Comparison of ENCODE assay signal across 24 cellular contexts in the genomic region with DNA sequence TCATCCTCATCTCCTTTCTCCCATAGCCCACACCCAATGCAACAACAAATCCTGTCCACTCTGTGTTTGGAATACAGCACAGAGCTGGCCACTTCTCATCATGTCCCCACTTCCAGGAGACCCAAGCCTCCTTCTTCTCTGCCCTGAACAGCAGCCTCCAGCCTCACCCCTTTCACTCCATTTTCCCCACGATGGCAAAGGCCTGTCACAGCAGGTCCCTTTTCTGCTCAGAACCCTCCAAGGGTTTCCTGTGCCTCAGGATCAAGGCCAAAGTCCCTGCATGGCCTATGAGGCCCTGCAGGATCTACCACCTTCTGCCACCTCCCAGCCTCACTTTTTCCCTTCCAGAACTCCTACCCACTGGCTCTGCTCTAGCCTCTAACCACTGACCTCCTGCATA.
DNase-seq lines count a peak whose midpoint lies in the region; ATAC-seq and TF ChIP-seq lines count a peak whose summit lies in the region.
"Had no signal": no experiment of that assay in that cellular context is flagged by ENCODE, and none has a peak within 500 bp of the region (broad histone marks: within the 10 kb centered on the region; RNA-seq: fewer than 3 reads in every experiment).

No MANE protein-coding gene starts in this region.

- no peak overlapping the region for H3K9ac ChIP-seq in endodermal cell (ENCODE audit: extremely low read depth, low read length, poor library complexity, severe bottlenecking)
- H3K9ac ChIP-seq: BLaER1 treated with 17β-estradiol and CSF1 and Interleukin-3, amounts not matched to agents 10 nM and 100 nM had no signal

- no peak for TF ChIP-seq CTCF in endodermal cell (conservative IDR thresholded peaks at IDR 0.05)
- TF ChIP-seq CTCF in vagina (IDR thresholded peaks at IDR 0.05), result no peak

- H3K4me3 ChIP-seq in endodermal cell (ENCODE audit: low read length) (no peak overlapping the region), vagina (no peak overlapping the region)
- H3K4me3 ChIP-seq: A549; BLaER1 treated with 17β-estradiol and CSF1 and Interleukin-3, amounts not matched to agents 10 nM and 100 nM; GM12878 had no signal

- 77% methylated on average over 1 of the region's 1 CpG; no CpG with 5 or more reads in 1 of the 2 experiments for WGBS in endodermal cell (ENCODE audit: insufficient coverage in 1 of 2, insufficient read length in 1 of 2), 2 experiments

- ATAC-seq in HG03342 (IDR thresholded peaks at IDR 0.05; ENCODE audit: unreplicated experiment) (no peak), HG02642 (IDR thresholded peaks at IDR 0.05; ENCODE audit: poor library complexity, unreplicated experiment) (no peak)
- ATAC-seq: A549; CD8-positive, alpha-beta T cell; GM12878 had no signal

- TF ChIP-seq POLR2A in vagina (IDR thresholded peaks at IDR 0.05), result no peak

- H3K27ac ChIP-seq in endodermal cell (ENCODE audit: low read depth, low read length) (no peak overlapping the region), vagina (no peak overlapping the region)
- H3K27ac ChIP-seq: 22Rv1; A549; BLaER1 treated with 17β-estradiol and CSF1 and Interleukin-3, amounts not matched to agents 10 nM and 100 nM; C4-2B had no signal

- H3K36me3 ChIP-seq in endodermal cell (ENCODE audit: control insufficient read depth, insufficient read depth, low read length) (no peaks in the 10 kb centered on the region), vagina (no peaks in the 10 kb centered on the region)
- H3K36me3 ChIP-seq: BLaER1 treated with 17β-estradiol and CSF1 and Interleukin-3, amounts not matched to agents 10 nM and 100 nM had no signal

- no peaks in the 10 kb centered on the region for H3K4me1 Mint-ChIP-seq in activated CD4-positive, alpha-beta T cell treated with anti-CD3 and anti-CD28 coated beads, Interleukin-2, amount 10 ng/mL, durations not matched to agents 24 days and 14 days
- H3K4me1 Mint-ChIP-seq in endodermal cell, result peaks cover 28% of the 10 kb centered on the region
- H3K4me1 Mint-ChIP-seq: B cell had no signal

- H3K4me1 ChIP-seq in endodermal cell (ENCODE audit: control insufficient read depth, insufficient read depth, low read length), result peaks cover 9% of the 10 kb centered on the region
- H3K4me1 ChIP-seq in vagina, result no peaks in the 10 kb centered on the region
- H3K4me1 ChIP-seq: A549; BLaER1 treated with 17β-estradiol and CSF1 and Interleukin-3, amounts not matched to agents 10 nM and 100 nM had no signal

- H3K27ac Mint-ChIP-seq in activated CD4-positive, alpha-beta T cell treated with anti-CD3 and anti-CD28 coated beads, Interleukin-2, amount 10 ng/mL, durations not matched to agents 24 days and 14 days, result no peak overlapping the region
- H3K27ac Mint-ChIP-seq in endodermal cell, result no peak overlapping the region
- H3K27ac Mint-ChIP-seq: B cell; CD4-positive, alpha-beta T cell; CD8-positive, alpha-beta T cell had no signal

- intact Hi-C loops in activated CD4-positive, alpha-beta T cell treated with anti-CD3 and anti-CD28 coated beads, Interleukin-2, amount 10 ng/mL, durations not matched to agents 24 days and 14 days (cut with micrococcal nuclease), result no loop called here
- intact Hi-C loops in vagina (cut with DNase I), result no loop called here

- H3K36me3 Mint-ChIP-seq in activated CD4-positive, alpha-beta T cell treated with anti-CD3 and anti-CD28 coated beads, Interleukin-2, amount 10 ng/mL, durations not matched to agents 24 days and 14 days (ENCODE audit: low read depth), result no peaks in the 10 kb centered on the region
- H3K36me3 Mint-ChIP-seq in endodermal cell (ENCODE audit: low read depth), result peaks cover 11% of the 10 kb centered on the region
- H3K36me3 Mint-ChIP-seq: CD8-positive, alpha-beta T cell had no signal

- H3K9me3 Mint-ChIP-seq in activated CD4-positive, alpha-beta T cell treated with anti-CD3 and anti-CD28 coated beads, Interleukin-2, amount 10 ng/mL, durations not matched to agents 24 days and 14 days, result no peaks in the 10 kb centered on the region
- H3K9me3 Mint-ChIP-seq in endodermal cell, result peaks cover 23% of the 10 kb centered on the region

- no peak overlapping the region for H3K4me3 Mint-ChIP-seq in activated CD4-positive, alpha-beta T cell treated with anti-CD3 and anti-CD28 coated beads, Interleukin-2, amount 10 ng/mL, durations not matched to agents 24 days and 14 days
- no peak overlapping the region for H3K4me3 Mint-ChIP-seq in endodermal cell
- H3K4me3 Mint-ChIP-seq: B cell; CD4-positive, alpha-beta T cell; CD8-positive, alpha-beta T cell had no signal

- DNase-seq in activated CD4-positive, alpha-beta T cell treated with anti-CD3 and anti-CD28 coated beads, Interleukin-2, amount 10 ng/mL, durations not matched to agents 24 days and 14 days, result peak; percentile 34
- DNase-seq in activated CD4-positive, alpha-beta T cell treated with anti-CD3 and anti-CD28 coated beads for 4 hours, result no peak
- peak; percentile 15 for DNase-seq in endodermal cell
- DNase-seq in islet precursor cell, result peak; percentile 32
- peak; percentile 37 to 93 for DNase-seq in vagina (ENCODE audit: extremely low spot score in 2 of 2)
- DNase-seq in COR-L47 (lab: John Stamatoyannopoulos, UW), result no peak
- DNase-seq: AML-193; CD4-positive, alpha-beta T cell; CD8-positive, alpha-beta T cell; DMS 273 treated with DMSO at 0.1 percent for 48 hours; DMS153; DMS53; DMS79; DND-41; EL; GDM1 had no signal

- H3K27me3 Mint-ChIP-seq in activated CD4-positive, alpha-beta T cell treated with anti-CD3 and anti-CD28 coated beads, Interleukin-2, amount 10 ng/mL, durations not matched to agents 24 days and 14 days, result no peaks in the 10 kb centered on the region
- peaks cover 21% of the 10 kb centered on the region for H3K27me3 Mint-ChIP-seq in endodermal cell (ENCODE audit: insufficient read depth)
- H3K27me3 Mint-ChIP-seq: B cell had no signal

- no peaks in the 10 kb centered on the region for H3K27me3 ChIP-seq in endodermal cell (ENCODE audit: control insufficient read depth, insufficient read depth, low read length, poor library complexity, severe bottlenecking)
- H3K27me3 ChIP-seq in vagina, result no peaks in the 10 kb centered on the region
- H3K27me3 ChIP-seq: BLaER1 treated with 17β-estradiol and CSF1 and Interleukin-3, amounts not matched to agents 10 nM and 100 nM had no signal

- H3K9me3 ChIP-seq in endodermal cell (ENCODE audit: control insufficient read depth, low read length) (peaks cover under 1% of the 10 kb centered on the region), vagina (no peaks in the 10 kb centered on the region)
- H3K9me3 ChIP-seq: A549 had no signal

Comparison
In these comparisons a context has a peak if more than half of its experiments do, and no peak if none do; other contexts are left out.
1. DNase-seq: peak in activated CD4-positive, alpha-beta T cell treated with anti-CD3 and anti-CD28 coated beads, Interleukin-2, amount 10 ng/mL, durations not matched to agents 24 days and 14 days (single experiment), endodermal cell (single experiment), islet precursor cell (single experiment) and vagina (2 of 2); none in activated CD4-positive, alpha-beta T cell treated with anti-CD3 and anti-CD28 coated beads for 4 hours (0 of 2) and COR-L47 (single experiment).